In genomic region chr2:206833291-206833690, GRCh38 we compare ENCODE assay signal across 17 cellular contexts.
DNase-seq lines count a peak whose midpoint lies in the region; ATAC-seq and TF ChIP-seq lines count a peak whose summit lies in the region.
"Had no signal": no experiment of that assay in that cellular context is flagged by ENCODE, and none has a peak within 500 bp of the region (broad histone marks: within the 10 kb centered on the region; RNA-seq: fewer than 3 reads in every experiment).

No MANE protein-coding gene starts in this region.

- H3K27ac ChIP-seq in right cardiac atrium (ENCODE audit: low read length) (peak overlapping the region; percentile 8), heart right ventricle (no peak overlapping the region), IMR-90 (ENCODE audit: insufficient read depth, low read length) (no peak overlapping the region), MM.1S (ENCODE audit: low read length) (no peak overlapping the region), tibial nerve (peak overlapping the region in 1 of 4 donors; percentile 55), WERI-Rb-1 (no peak overlapping the region)
- H3K27ac ChIP-seq: BLaER1 treated with 17β-estradiol and CSF1 and Interleukin-3, amounts not matched to agents 10 nM and 100 nM; C4-2B had no signal

- H3F3A ChIP-seq in MM.1S (ENCODE audit: insufficient read depth, low read length), result no peaks in the 10 kb centered on the region

- H3K23ac ChIP-seq in IMR-90 (ENCODE audit: low read depth, low read length), result no peak overlapping the region

- no peaks in the 10 kb centered on the region for H3K79me1 ChIP-seq in IMR-90 (ENCODE audit: low read depth in 1 of 2, low read length in 2 of 2)

- H3K9me1 ChIP-seq in IMR-90 (ENCODE audit: insufficient read depth, low read length), result no peaks in the 10 kb centered on the region

- H3K4me3 ChIP-seq in right cardiac atrium (ENCODE audit: low read length) (no peak overlapping the region), heart right ventricle (no peak overlapping the region), IMR-90 (ENCODE audit: insufficient read depth, low read depth, low read length) (no peak overlapping the region), MM.1S (ENCODE audit: low read length) (no peak overlapping the region), adipocyte (ENCODE audit: low read length) (peak overlapping the region; percentile 2), tibial nerve (no peak overlapping the region), WERI-Rb-1 (ENCODE audit: low read depth, low read length) (no peak overlapping the region)
- H3K4me3 ChIP-seq: BLaER1 treated with 17β-estradiol and CSF1 and Interleukin-3, amounts not matched to agents 10 nM and 100 nM had no signal

- H4K20me1 ChIP-seq in IMR-90 (ENCODE audit: insufficient read depth, low read length) (no peaks in the 10 kb centered on the region), MM.1S (ENCODE audit: insufficient read depth, low read length) (no peaks in the 10 kb centered on the region)
- H4K20me1 ChIP-seq: BLaER1 treated with 17β-estradiol and CSF1 and Interleukin-3, amounts not matched to agents 10 nM and 100 nM had no signal

- no peak overlapping the region for H3K14ac ChIP-seq in IMR-90 (replicated peaks; ENCODE audit: low read depth, low read length)

- H4K5ac ChIP-seq in IMR-90 (ENCODE audit: low read depth, low read length), result no peak overlapping the region

- H2AK9ac ChIP-seq in IMR-90 (replicated peaks; ENCODE audit: low read depth, low read length, poor library complexity), result no peak overlapping the region

- H3K9me3 ChIP-seq in right cardiac atrium (ENCODE audit: control insufficient read depth, low read length), result no peaks in the 10 kb centered on the region
- peaks cover 0 to 21% (median 9%) of the 10 kb centered on the region in 11 donors for H3K9me3 ChIP-seq in heart right ventricle
- H3K9me3 ChIP-seq in IMR-90 (ENCODE audit: control insufficient read depth, insufficient read depth, low read length), result no peaks in the 10 kb centered on the region
- H3K9me3 ChIP-seq in MM.1S (replicated peaks; ENCODE audit: insufficient read depth, low read length), result no peaks in the 10 kb centered on the region
- peaks cover 6% of the 10 kb centered on the region for H3K9me3 ChIP-seq in adipocyte (ENCODE audit: control insufficient read depth, low read length)
- H3K9me3 ChIP-seq in tibial nerve, result peaks cover 0 to 10% (median 3%) of the 10 kb centered on the region in 4 donors
- no peaks in the 10 kb centered on the region for H3K9me3 ChIP-seq in WERI-Rb-1 (ENCODE audit: severe bottlenecking)
- H3K9me3 ChIP-seq: Caco-2 had no signal

- H4K8ac ChIP-seq in IMR-90 (ENCODE audit: low read depth in 2 of 2, low read length in 2 of 2), result no peak overlapping the region

- no peak for TF ChIP-seq RAD21 in IMR-90 (IDR thresholded peaks at IDR 0.05; ENCODE audit: low read length)

- H3K36me3 ChIP-seq in heart right ventricle (no peaks in the 10 kb centered on the region), IMR-90 (ENCODE audit: control insufficient read depth, insufficient read depth, low read length) (no peaks in the 10 kb centered on the region), MM.1S (replicated peaks; ENCODE audit: insufficient read depth, low read length) (no peaks in the 10 kb centered on the region), adipocyte (ENCODE audit: control insufficient read depth, insufficient read depth, low read length, severe bottlenecking) (no peaks in the 10 kb centered on the region), tibial nerve (no peaks in the 10 kb centered on the region), WERI-Rb-1 (no peaks in the 10 kb centered on the region)
- H3K36me3 ChIP-seq: BLaER1 treated with 17β-estradiol and CSF1 and Interleukin-3, amounts not matched to agents 10 nM and 100 nM had no signal

- in situ Hi-C loops in IMR-90 (cut with MboI; ENCODE audit: low sequenced_read_pairs), result no loop called here

- no peak for TF ChIP-seq EP300 in tibial nerve (IDR thresholded peaks at IDR 0.05)

- intact Hi-C loops in right cardiac atrium (cut with DNase I) (no loop called here), heart right ventricle (cut with DNase I) (no loop called here), IMR-90 (cut with micrococcal nuclease) (no loop called here)

- TF ChIP-seq CTCF in heart right ventricle (IDR thresholded peaks at IDR 0.05), result no peak
- TF ChIP-seq CTCF in IMR-90 (conservative IDR thresholded peaks at IDR 0.05; ENCODE audit: low read depth, low read length), result no peak
- TF ChIP-seq CTCF in MM.1S (IDR thresholded peaks at IDR 0.05; ENCODE audit: low read length), result no peak
- no peak for TF ChIP-seq CTCF in tibial nerve (IDR thresholded peaks at IDR 0.05)
- no peak for TF ChIP-seq CTCF in WERI-Rb-1 (IDR thresholded peaks at IDR 0.05; ENCODE audit: low read depth, low read length)

- no peak overlapping the region for H3K18ac ChIP-seq in IMR-90 (ENCODE audit: low read depth, low read length)

- H4K91ac ChIP-seq in IMR-90 (ENCODE audit: insufficient read depth, low read depth, low read length), result no peak overlapping the region

- no peak overlapping the region for H2BK120ac ChIP-seq in IMR-90 (ENCODE audit: low read depth, low read length)

- H3K4me1 ChIP-seq in right cardiac atrium (ENCODE audit: control insufficient read depth, insufficient read depth, low read length), result peaks cover 2% of the 10 kb centered on the region
- no peaks in the 10 kb centered on the region for H3K4me1 ChIP-seq in heart right ventricle
- no peaks in the 10 kb centered on the region for H3K4me1 ChIP-seq in IMR-90 (ENCODE audit: control insufficient read depth, insufficient read depth, low read length)
- peaks cover 9% of the 10 kb centered on the region for H3K4me1 ChIP-seq in MM.1S (ENCODE audit: low read length)
- H3K4me1 ChIP-seq in adipocyte (ENCODE audit: control insufficient read depth, insufficient read depth, low read length), result peaks cover 24% of the 10 kb centered on the region
- peaks cover 0 to 3% (median 0%) of the 10 kb centered on the region in 4 donors for H3K4me1 ChIP-seq in tibial nerve
- H3K4me1 ChIP-seq: Caco-2 had no signal

- H2BK20ac ChIP-seq in IMR-90 (ENCODE audit: low read depth, low read length), result no peak overlapping the region

- H3K9ac ChIP-seq in IMR-90 (ENCODE audit: low read depth, low read length), result no peak overlapping the region
- no peak overlapping the region for H3K9ac ChIP-seq in MM.1S (ENCODE audit: low read length)
- H3K9ac ChIP-seq in adipocyte (ENCODE audit: low read length), result peak overlapping the region; percentile 67
- H3K9ac ChIP-seq: BLaER1 treated with 17β-estradiol and CSF1 and Interleukin-3, amounts not matched to agents 10 nM and 100 nM had no signal

- H3K79me2 ChIP-seq in MM.1S (ENCODE audit: low read length), result no peaks in the 10 kb centered on the region

- POLR2A ChIA-PET in IMR-90 (lab: Charles Lee; ENCODE audit: unreplicated experiment), result no interaction called here

- H3K4ac ChIP-seq in IMR-90 (ENCODE audit: low read depth, low read length), result no peak overlapping the region

- no peak overlapping the region for H2BK15ac ChIP-seq in IMR-90 (ENCODE audit: low read depth, low read length)

- ATAC-seq in right cardiac atrium (no peak), heart right ventricle (no peak), IMR-90 (ENCODE audit: low read depth) (no peak)
- ATAC-seq: CD8-positive, alpha-beta T cell had no signal

- H2BK5ac ChIP-seq in IMR-90 (ENCODE audit: low read depth, low read length, poor library complexity, severe bottlenecking), result no peak overlapping the region

- H3K27me3 ChIP-seq in right cardiac atrium (ENCODE audit: control insufficient read depth, insufficient read depth) (no peaks in the 10 kb centered on the region), heart right ventricle (no peaks in the 10 kb centered on the region), IMR-90 (ENCODE audit: control insufficient read depth, insufficient read depth, low read length) (no peaks in the 10 kb centered on the region), MM.1S (replicated peaks; ENCODE audit: insufficient read depth, low read length) (no peaks in the 10 kb centered on the region), adipocyte (replicated peaks; ENCODE audit: control insufficient read depth, insufficient read depth, low read length) (no peaks in the 10 kb centered on the region), tibial nerve (no peaks in the 10 kb centered on the region), WERI-Rb-1 (ENCODE audit: insufficient read depth, low read depth, severe bottlenecking) (no peaks in the 10 kb centered on the region)
- H3K27me3 ChIP-seq: BLaER1 treated with 17β-estradiol and CSF1 and Interleukin-3, amounts not matched to agents 10 nM and 100 nM had no signal

- dilution Hi-C loops in IMR-90 (cut with HindIII; ENCODE audit: low sequenced_read_pairs, unreplicated experiment), result no loop called here

- TF ChIP-seq POLR2A in IMR-90 (IDR thresholded peaks at IDR 0.05; ENCODE audit: low read depth, low read length) (no peak), tibial nerve (IDR thresholded peaks at IDR 0.05) (no peak)

- BruUV-seq in IMR-90 (replicated peaks; lab: Mats Ljungman, UMichigan), result no TSS peak

- H3K4me2 ChIP-seq in IMR-90 (ENCODE audit: low read depth, low read length) (no peak overlapping the region), MM.1S (ENCODE audit: low read depth, low read length) (no peak overlapping the region)

- 82% methylated on average over 3 of the region's 3 CpGs for WGBS in right cardiac atrium
- WGBS in heart right ventricle, 2 donors, result 92 to 95% methylated on average over 3 of the region's 3 CpGs
- 100% methylated on average over 2 of the region's 3 CpGs; no CpG with 5 or more reads in 1 of the 2 experiments for WGBS in IMR-90 (ENCODE audit: extremely low coverage in 2 of 2, insufficient read length in 1 of 2), 2 experiments
- WGBS in tibial nerve, 2 donors, result 91 to 95% methylated on average over 3 of the region's 3 CpGs

- no peak overlapping the region for H3K56ac ChIP-seq in IMR-90 (ENCODE audit: extremely low read depth, insufficient read depth, low read length)

- no peak overlapping the region for H2AK5ac ChIP-seq in IMR-90 (ENCODE audit: low read depth, low read length)

- CTCF ChIA-PET in IMR-90 (lab: Yijun Ruan, JAX), result no interaction called here

- H3K9me2 ChIP-seq in MM.1S (replicated peaks; ENCODE audit: insufficient read depth, low read length), result no peaks in the 10 kb centered on the region

- DNase-seq in right cardiac atrium (no peak), heart right ventricle (no peak), IMR-90 (no peak), MM.1S (peak; percentile 19), adipocyte (ENCODE audit: low read depth) (no peak), tibial nerve (ENCODE audit: low spot score in 2 of 2) (no peak), middle frontal gyrus (ENCODE audit: extremely low spot score, low spot score) (no peak), WERI-Rb-1 (no peak)
- DNase-seq: 8988T; ACHN; Caco-2; Calu3; CD4-positive, alpha-beta T cell; CD8-positive, alpha-beta T cell; DMS79 treated with DMSO at 0.1 percent for 48 hours had no signal

- H2AFZ ChIP-seq in IMR-90 (replicated peaks; ENCODE audit: low read length, poor library complexity), result no peak overlapping the region
- H2AFZ ChIP-seq in MM.1S (ENCODE audit: low read length), result no peak overlapping the region

TF ChIP-seq in IMR-90, 13 proteins besides CTCF, POLR2A, EP300 and RAD21 (continues in another document):
- TF ChIP-seq CHD1 (IDR thresholded peaks at IDR 0.05; ENCODE audit: low read depth, low read length), result no peak
- TF ChIP-seq RFX5 (IDR thresholded peaks at IDR 0.05; ENCODE audit: low read depth, low read length), result no peak
- TF ChIP-seq CEBPB (IDR thresholded peaks at IDR 0.05; ENCODE audit: low read depth, low read length), result no peak
- TF ChIP-seq MAZ (IDR thresholded peaks at IDR 0.05; ENCODE audit: borderline replicate concordance, low read depth, low read length), result no peak
